ENCODE assay signal across 2 cellular contexts in the genomic region with DNA sequence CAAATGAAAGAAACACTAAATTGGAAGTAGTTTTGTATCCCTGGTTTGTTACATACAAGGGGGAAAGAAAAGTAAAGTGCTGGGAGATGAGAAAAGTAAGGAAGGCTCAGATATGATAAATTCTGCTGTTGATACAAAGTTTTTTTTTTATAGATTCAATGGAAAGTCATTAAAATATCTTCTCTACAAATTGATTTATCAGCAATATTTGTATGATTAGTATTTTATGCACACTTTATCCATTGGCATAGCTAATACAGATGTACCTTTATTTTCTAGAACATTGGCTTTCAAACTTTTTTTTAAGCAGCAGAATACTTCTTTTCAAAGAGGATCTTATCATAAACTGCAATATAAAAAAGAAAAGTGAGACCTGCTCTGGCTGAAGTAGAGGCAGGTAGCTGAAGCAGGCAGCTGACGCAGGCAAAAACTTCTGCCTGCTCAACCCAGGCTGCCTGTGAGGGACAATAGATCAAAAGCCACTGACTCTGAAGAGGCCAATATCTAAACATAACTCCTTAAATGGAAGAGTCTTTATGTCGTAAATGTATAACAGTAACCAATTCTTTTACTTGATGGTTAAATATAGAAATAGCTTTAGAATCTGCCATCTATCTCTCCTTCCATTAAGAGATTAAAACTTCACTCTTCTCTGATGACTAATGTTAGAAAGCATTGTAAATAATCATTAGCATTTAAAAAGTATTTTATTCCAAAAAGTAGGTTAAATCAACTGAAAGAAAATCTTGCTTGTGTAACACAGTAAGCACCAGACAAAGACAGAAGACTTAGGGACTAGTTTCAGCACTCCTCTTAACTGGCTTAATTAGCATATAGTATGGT.
TF ChIP-seq lines count a peak whose summit lies in the region.

No MANE protein-coding gene starts in this region.

TF ChIP-seq in A549, 52 proteins besides CTCF, POLR2A, EP300 and RAD21 (continued from another document):
- no peak for TF ChIP-seq ZSCAN20 (CRISPR knock-in tag; IDR thresholded peaks at IDR 0.05)
TF ChIP-seq in A549: peak in this region for 1.

TF ChIP-seq in GM23338, 12 proteins besides CTCF, POLR2A, EP300 and RAD21 (continued from another document):
- TF ChIP-seq JUNB (IDR thresholded peaks at IDR 0.05; ENCODE audit: unreplicated experiment) (no peak), NANOG (IDR thresholded peaks at IDR 0.05; ENCODE audit: borderline replicate concordance) (no peak), ZNF331 (CRISPR knock-in tag; IDR thresholded peaks at IDR 0.05; ENCODE audit: low read depth) (no peak), EZH2phosphoT487 (IDR thresholded peaks at IDR 0.05; ENCODE audit: unreplicated experiment) (no peak), STAT1 (IDR thresholded peaks at IDR 0.05; ENCODE audit: unreplicated experiment) (no peak), CREB1 (CRISPR knock-in tag; IDR thresholded peaks at IDR 0.05; ENCODE audit: low read depth) (no peak), EZH2 (IDR thresholded peaks at IDR 0.05; ENCODE audit: low read depth, unreplicated experiment) (no peak), POLR2AphosphoS5 (IDR thresholded peaks at IDR 0.05; ENCODE audit: low read depth) (no peak)
- TF ChIP-seq, protein P1, sequence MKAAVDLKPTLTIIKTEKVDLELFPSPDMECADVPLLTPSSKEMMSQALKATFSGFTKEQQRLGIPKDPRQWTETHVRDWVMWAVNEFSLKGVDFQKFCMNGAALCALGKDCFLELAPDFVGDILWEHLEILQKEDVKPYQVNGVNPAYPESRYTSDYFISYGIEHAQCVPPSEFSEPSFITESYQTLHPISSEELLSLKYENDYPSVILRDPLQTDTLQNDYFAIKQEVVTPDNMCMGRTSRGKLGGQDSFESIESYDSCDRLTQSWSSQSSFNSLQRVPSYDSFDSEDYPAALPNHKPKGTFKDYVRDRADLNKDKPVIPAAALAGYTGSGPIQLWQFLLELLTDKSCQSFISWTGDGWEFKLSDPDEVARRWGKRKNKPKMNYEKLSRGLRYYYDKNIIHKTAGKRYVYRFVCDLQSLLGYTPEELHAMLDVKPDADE (IDR thresholded peaks at IDR 0.05): no peak
- TF ChIP-seq, protein P2, sequence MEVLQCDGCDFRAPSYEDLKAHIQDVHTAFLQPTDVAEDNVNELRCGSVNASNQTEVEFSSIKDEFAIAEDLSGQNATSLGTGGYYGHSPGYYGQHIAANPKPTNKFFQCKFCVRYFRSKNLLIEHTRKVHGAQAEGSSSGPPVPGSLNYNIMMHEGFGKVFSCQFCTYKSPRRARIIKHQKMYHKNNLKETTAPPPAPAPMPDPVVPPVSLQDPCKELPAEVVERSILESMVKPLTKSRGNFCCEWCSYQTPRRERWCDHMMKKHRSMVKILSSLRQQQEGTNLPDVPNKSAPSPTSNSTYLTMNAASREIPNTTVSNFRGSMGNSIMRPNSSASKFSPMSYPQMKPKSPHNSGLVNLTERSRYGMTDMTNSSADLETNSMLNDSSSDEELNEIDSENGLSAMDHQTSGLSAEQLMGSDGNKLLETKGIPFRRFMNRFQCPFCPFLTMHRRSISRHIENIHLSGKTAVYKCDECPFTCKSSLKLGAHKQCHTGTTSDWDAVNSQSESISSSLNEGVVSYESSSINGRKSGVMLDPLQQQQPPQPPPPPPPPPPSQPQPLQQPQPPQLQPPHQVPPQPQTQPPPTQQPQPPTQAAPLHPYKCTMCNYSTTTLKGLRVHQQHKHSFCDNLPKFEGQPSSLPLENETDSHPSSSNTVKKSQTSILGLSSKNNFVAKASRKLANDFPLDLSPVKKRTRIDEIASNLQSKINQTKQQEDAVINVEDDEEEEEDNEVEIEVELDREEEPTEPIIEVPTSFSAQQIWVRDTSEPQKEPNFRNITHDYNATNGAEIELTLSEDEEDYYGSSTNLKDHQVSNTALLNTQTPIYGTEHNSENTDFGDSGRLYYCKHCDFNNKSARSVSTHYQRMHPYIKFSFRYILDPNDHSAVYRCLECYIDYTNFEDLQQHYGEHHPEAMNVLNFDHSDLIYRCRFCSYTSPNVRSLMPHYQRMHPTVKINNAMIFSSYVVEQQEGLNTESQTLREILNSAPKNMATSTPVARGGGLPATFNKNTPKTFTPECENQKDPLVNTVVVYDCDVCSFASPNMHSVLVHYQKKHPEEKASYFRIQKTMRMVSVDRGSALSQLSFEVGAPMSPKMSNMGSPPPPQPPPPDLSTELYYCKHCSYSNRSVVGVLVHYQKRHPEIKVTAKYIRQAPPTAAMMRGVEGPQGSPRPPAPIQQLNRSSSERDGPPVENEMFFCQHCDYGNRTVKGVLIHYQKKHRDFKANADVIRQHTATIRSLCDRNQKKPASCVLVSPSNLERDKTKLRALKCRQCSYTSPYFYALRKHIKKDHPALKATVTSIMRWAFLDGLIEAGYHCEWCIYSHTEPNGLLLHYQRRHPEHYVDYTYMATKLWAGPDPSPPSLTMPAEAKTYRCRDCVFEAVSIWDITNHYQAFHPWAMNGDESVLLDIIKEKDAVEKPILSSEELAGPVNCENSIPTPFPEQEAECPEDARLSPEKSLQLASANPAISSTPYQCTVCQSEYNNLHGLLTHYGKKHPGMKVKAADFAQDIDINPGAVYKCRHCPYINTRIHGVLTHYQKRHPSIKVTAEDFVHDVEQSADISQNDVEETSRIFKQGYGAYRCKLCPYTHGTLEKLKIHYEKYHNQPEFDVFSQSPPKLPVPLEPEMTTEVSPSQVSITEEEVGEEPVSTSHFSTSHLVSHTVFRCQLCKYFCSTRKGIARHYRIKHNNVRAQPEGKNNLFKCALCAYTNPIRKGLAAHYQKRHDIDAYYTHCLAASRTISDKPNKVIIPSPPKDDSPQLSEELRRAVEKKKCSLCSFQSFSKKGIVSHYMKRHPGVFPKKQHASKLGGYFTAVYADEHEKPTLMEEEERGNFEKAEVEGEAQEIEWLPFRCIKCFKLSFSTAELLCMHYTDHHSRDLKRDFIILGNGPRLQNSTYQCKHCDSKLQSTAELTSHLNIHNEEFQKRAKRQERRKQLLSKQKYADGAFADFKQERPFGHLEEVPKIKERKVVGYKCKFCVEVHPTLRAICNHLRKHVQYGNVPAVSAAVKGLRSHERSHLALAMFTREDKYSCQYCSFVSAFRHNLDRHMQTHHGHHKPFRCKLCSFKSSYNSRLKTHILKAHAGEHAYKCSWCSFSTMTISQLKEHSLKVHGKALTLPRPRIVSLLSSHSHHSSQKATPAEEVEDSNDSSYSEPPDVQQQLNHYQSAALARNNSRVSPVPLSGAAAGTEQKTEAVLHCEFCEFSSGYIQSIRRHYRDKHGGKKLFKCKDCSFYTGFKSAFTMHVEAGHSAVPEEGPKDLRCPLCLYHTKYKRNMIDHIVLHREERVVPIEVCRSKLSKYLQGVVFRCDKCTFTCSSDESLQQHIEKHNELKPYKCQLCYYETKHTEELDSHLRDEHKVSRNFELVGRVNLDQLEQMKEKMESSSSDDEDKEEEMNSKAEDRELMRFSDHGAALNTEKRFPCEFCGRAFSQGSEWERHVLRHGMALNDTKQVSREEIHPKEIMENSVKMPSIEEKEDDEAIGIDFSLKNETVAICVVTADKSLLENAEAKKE (CRISPR knock-in tag; IDR thresholded peaks at IDR 0.05): no peak
- TF ChIP-seq, protein P3, sequence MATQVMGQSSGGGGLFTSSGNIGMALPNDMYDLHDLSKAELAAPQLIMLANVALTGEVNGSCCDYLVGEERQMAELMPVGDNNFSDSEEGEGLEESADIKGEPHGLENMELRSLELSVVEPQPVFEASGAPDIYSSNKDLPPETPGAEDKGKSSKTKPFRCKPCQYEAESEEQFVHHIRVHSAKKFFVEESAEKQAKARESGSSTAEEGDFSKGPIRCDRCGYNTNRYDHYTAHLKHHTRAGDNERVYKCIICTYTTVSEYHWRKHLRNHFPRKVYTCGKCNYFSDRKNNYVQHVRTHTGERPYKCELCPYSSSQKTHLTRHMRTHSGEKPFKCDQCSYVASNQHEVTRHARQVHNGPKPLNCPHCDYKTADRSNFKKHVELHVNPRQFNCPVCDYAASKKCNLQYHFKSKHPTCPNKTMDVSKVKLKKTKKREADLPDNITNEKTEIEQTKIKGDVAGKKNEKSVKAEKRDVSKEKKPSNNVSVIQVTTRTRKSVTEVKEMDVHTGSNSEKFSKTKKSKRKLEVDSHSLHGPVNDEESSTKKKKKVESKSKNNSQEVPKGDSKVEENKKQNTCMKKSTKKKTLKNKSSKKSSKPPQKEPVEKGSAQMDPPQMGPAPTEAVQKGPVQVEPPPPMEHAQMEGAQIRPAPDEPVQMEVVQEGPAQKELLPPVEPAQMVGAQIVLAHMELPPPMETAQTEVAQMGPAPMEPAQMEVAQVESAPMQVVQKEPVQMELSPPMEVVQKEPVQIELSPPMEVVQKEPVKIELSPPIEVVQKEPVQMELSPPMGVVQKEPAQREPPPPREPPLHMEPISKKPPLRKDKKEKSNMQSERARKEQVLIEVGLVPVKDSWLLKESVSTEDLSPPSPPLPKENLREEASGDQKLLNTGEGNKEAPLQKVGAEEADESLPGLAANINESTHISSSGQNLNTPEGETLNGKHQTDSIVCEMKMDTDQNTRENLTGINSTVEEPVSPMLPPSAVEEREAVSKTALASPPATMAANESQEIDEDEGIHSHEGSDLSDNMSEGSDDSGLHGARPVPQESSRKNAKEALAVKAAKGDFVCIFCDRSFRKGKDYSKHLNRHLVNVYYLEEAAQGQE (IDR thresholded peaks at IDR 0.05; ENCODE audit: unreplicated experiment): no peak
